ENCODE assay signal across 9 cellular contexts in the genomic region with DNA sequence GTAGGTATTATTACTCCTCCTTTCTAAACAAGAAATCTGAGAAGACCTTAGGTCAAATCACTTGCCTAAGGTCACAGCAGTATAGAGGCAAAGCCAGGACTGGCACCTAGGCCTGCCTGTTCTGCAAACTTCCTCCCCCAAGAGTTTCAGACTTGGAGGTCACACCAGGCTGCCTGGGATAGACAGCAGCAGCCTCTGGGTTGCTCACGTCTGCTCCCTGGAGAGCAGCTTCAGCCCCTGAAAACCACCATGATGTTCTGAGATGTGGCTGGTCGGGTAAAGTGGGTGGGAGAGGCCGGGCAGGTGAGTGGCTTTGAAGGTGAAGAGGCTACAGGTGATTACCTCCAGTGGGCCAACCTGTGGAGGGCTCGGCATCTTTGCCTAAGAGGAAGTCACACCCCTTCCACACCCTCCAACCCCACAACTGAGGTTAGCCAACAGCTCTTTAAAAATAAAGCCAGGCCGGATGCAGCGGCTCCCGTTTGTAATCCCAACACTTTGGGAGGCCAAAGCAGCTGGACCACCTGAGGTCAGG. TPM values are rescaled to one million over a fixed set of nuclear protein-coding genes. Genes with fewer than 3 reads are reported as not detected.
A peak's percentile ranks its signal among the peaks of the same experiment; 100 is the strongest.
DNase-seq lines count a peak whose midpoint lies in the region; ATAC-seq and TF ChIP-seq lines count a peak whose summit lies in the region.
"Had no signal": no experiment of that assay in that cellular context is flagged by ENCODE, and none has a peak within 500 bp of the region (broad histone marks: within the 10 kb centered on the region; RNA-seq: fewer than 3 reads in every experiment).

No MANE protein-coding gene starts in this region.

- WGBS in transverse colon (ENCODE audit: low coverage in 1 of 2), 2 donors, result 24% methylated on average over 7 of the region's 7 CpGs; no CpG with 5 or more reads in 1 of the 2 donors

- peaks cover 100% of the 10 kb centered on the region for H3K4me1 Mint-ChIP-seq in activated naive CD4-positive, alpha-beta T cell treated with anti-CD3 and anti-CD28 coated beads, Interleukin-2, amount 10 ng/mL, durations not matched to agents 7 days and 5 days
- peaks cover 64% of the 10 kb centered on the region for H3K4me1 Mint-ChIP-seq in activated T-helper 17 cell treated with anti-CD3 and anti-CD28 coated beads, Interleukin-2, amount 50 U/mL, for 72 hours

- no peaks in the 10 kb centered on the region for H3K27me3 ChIP-seq in transverse colon

- no peaks in the 10 kb centered on the region for H3K36me3 ChIP-seq in mucosa of descending colon (ENCODE audit: low read depth)
- H3K36me3 ChIP-seq in transverse colon, result no peaks in the 10 kb centered on the region

- no peak for TF ChIP-seq EP300 in transverse colon (IDR thresholded peaks at IDR 0.05; ENCODE audit: low read depth)

- no peaks in the 10 kb centered on the region for H3K9me3 Mint-ChIP-seq in activated naive CD4-positive, alpha-beta T cell treated with anti-CD3 and anti-CD28 coated beads, Interleukin-2, amount 10 ng/mL, durations not matched to agents 7 days and 5 days
- no peaks in the 10 kb centered on the region for H3K9me3 Mint-ChIP-seq in activated naive CD4-positive, alpha-beta T cell treated with anti-CD3 and anti-CD28 coated beads, Interleukin-2, amount 50 U/mL, for 72 hours
- H3K9me3 Mint-ChIP-seq in activated T-helper 17 cell treated with anti-CD3 and anti-CD28 coated beads, Interleukin-2, amount 50 U/mL, for 72 hours, result no peaks in the 10 kb centered on the region

- TF ChIP-seq CTCF in mucosa of descending colon (IDR thresholded peaks at IDR 0.05), result no peak
- no peak for TF ChIP-seq CTCF in transverse colon (IDR thresholded peaks at IDR 0.05)

- TF ChIP-seq POLR2A in transverse colon (IDR thresholded peaks at IDR 0.05), result no peak

- H3K9me3 ChIP-seq in mucosa of descending colon (no peaks in the 10 kb centered on the region), transverse colon (no peaks in the 10 kb centered on the region)

- H3K4me1 ChIP-seq in mucosa of descending colon (ENCODE audit: low read depth), result peaks cover 100% of the 10 kb centered on the region
- H3K4me1 ChIP-seq in transverse colon, result peaks cover 93 to 100% (median 99%) of the 10 kb centered on the region in 4 donors

- peak; percentile 38 for DNase-seq in activated naive CD4-positive, alpha-beta T cell treated with anti-CD3 and anti-CD28 coated beads, Interleukin-2, amount 10 ng/mL, durations not matched to agents 7 days and 5 days
- no peak for DNase-seq in activated naive CD4-positive, alpha-beta T cell treated with anti-CD3 and anti-CD28 coated beads, Interleukin-2, amount 50 U/mL, for 72 hours (ENCODE audit: low spot score in 2 of 2)
- peak; percentile 57 to 65 (median 61) for DNase-seq in mucosa of descending colon
- DNase-seq in transverse colon, result peak; percentile 40
- DNase-seq in G401 (ENCODE audit: low spot score), result no peak
- DNase-seq: amniotic stem cell had no signal

- in situ Hi-C loops in transverse colon (cut with MboI; ENCODE audit: low pct_ligation_motif_present in 1 of 4, low pct_unique_long_range_greater_than_20kb in 1 of 4, low sequenced_read_pairs in 3 of 4), result no loop called here
- in situ Hi-C loops in G401 (cut with HindIII; ENCODE audit: low sequenced_read_pairs), result no loop called here

- H3K27ac ChIP-seq in transverse colon, result peak overlapping the region; percentile 99 to 100 (median 100)

- H3K4me3 Mint-ChIP-seq in activated naive CD4-positive, alpha-beta T cell treated with anti-CD3 and anti-CD28 coated beads, Interleukin-2, amount 10 ng/mL, durations not matched to agents 7 days and 5 days, result peak overlapping the region; percentile 41
- H3K4me3 Mint-ChIP-seq in activated T-helper 17 cell treated with anti-CD3 and anti-CD28 coated beads, Interleukin-2, amount 50 U/mL, for 72 hours, result peak overlapping the region; percentile 91

- H3K27me3 Mint-ChIP-seq in activated naive CD4-positive, alpha-beta T cell treated with anti-CD3 and anti-CD28 coated beads, Interleukin-2, amount 10 ng/mL, durations not matched to agents 7 days and 5 days, result no peaks in the 10 kb centered on the region
- H3K27me3 Mint-ChIP-seq in activated T-helper 17 cell treated with anti-CD3 and anti-CD28 coated beads, Interleukin-2, amount 50 U/mL, for 72 hours, result no peaks in the 10 kb centered on the region

- intact Hi-C loops in mucosa of descending colon (cut with DNase I, micrococcal nuclease), result no loop called here
- intact Hi-C loops in transverse colon (cut with DNase I; ENCODE audit: low total_unique reads), result no loop called here

- CTCF ChIA-PET in activated naive CD4-positive, alpha-beta T cell treated with anti-CD3 and anti-CD28 coated beads, Interleukin-2, amount 10 ng/mL, durations not matched to agents 7 days and 5 days (lab: Charles Lee), result interaction anchor here (1.2 to 1.4 kb wide), 3 partner anchors 9 to 22 kb away, joined by 4 to 6 read pairs (median 5); a partner anchor contains a TSS

- no peak overlapping the region for H3K4me3 ChIP-seq in mucosa of descending colon
- H3K4me3 ChIP-seq in transverse colon, result no peak overlapping the region

- ATAC-seq in activated naive CD4-positive, alpha-beta T cell treated with anti-CD3 and anti-CD28 coated beads, Interleukin-2, amount 50 U/mL, for 72 hours, result no peak
- no peak for ATAC-seq in activated T-helper 17 cell treated with anti-CD3 and anti-CD28 coated beads, Interleukin-2, amount 50 U/mL, for 72 hours (replicated peaks)
- no peak for ATAC-seq in mucosa of descending colon
- ATAC-seq in GM18873 (IDR thresholded peaks at IDR 0.05; ENCODE audit: low FRiP score, unreplicated experiment), result no peak
- no peak for ATAC-seq in HG02798 (IDR thresholded peaks at IDR 0.05; ENCODE audit: poor library complexity, unreplicated experiment)

- H3K36me3 Mint-ChIP-seq in activated naive CD4-positive, alpha-beta T cell treated with anti-CD3 and anti-CD28 coated beads, Interleukin-2, amount 10 ng/mL, durations not matched to agents 7 days and 5 days, result peaks cover 31% of the 10 kb centered on the region
- H3K36me3 Mint-ChIP-seq in activated naive CD4-positive, alpha-beta T cell treated with anti-CD3 and anti-CD28 coated beads, Interleukin-2, amount 50 U/mL, for 72 hours, result peaks cover 13 to 30% of the 10 kb centered on the region in 2 donors
- peaks cover 85% of the 10 kb centered on the region for H3K36me3 Mint-ChIP-seq in activated T-helper 17 cell treated with anti-CD3 and anti-CD28 coated beads, Interleukin-2, amount 50 U/mL, for 72 hours (ENCODE audit: low read depth)

- H3K27ac Mint-ChIP-seq in activated naive CD4-positive, alpha-beta T cell treated with anti-CD3 and anti-CD28 coated beads, Interleukin-2, amount 10 ng/mL, durations not matched to agents 7 days and 5 days, result peak overlapping the region; percentile 96
- peak overlapping the region in 1 of 2 donors; percentile 99 for H3K27ac Mint-ChIP-seq in activated naive CD4-positive, alpha-beta T cell treated with anti-CD3 and anti-CD28 coated beads, Interleukin-2, amount 50 U/mL, for 72 hours
- H3K27ac Mint-ChIP-seq in activated T-helper 17 cell treated with anti-CD3 and anti-CD28 coated beads, Interleukin-2, amount 50 U/mL, for 72 hours, result peak overlapping the region; percentile 96

RNA-seq across cellular contexts. Expression of a gene that starts 37.0 kb away (rescaled TPM):
- total RNA-seq in activated naive CD4-positive, alpha-beta T cell treated with anti-CD3 and anti-CD28 coated beads, Interleukin-2, amount 50 U/mL, for 72 hours, result 10 to 100 TPM; 26.7 to 29.2 TPM
- total RNA-seq in activated T-helper 17 cell treated with anti-CD3 and anti-CD28 coated beads, Interleukin-2, amount 50 U/mL, for 72 hours, result 10 to 100 TPM; 37.3 to 41.2 TPM
- total RNA-seq in mucosa of descending colon (10 to 100 TPM; 11.7 to 70.7 (median 15.5) TPM), transverse colon (10 to 100 TPM; 12.7 to 22.1 (median 12.7) TPM)
- 65.8 and 80.4 TPM in 2 replicates for total RNA-seq in G401 (2014; rRNA removed; shearing (Covaris generic))

Comparison
In these comparisons a context has a peak if more than half of its experiments do, and no peak if none do; other contexts are left out.
1. DNase-seq: peak in activated naive CD4-positive, alpha-beta T cell treated with anti-CD3 and anti-CD28 coated beads, Interleukin-2, amount 10 ng/mL, durations not matched to agents 7 days and 5 days (single experiment), mucosa of descending colon (3 of 3) and transverse colon (single experiment); none in activated naive CD4-positive, alpha-beta T cell treated with anti-CD3 and anti-CD28 coated beads, Interleukin-2, amount 50 U/mL, for 72 hours (0 of 2) and G401 (single experiment).